Comparison of ENCODE assay signal across 17 cellular contexts in genomic region chr12:27498159-27498558, GRCh38. TPM values are rescaled to one million over a fixed set of nuclear protein-coding genes. Genes with fewer than 3 reads are reported as not detected.
DNase-seq lines count a peak whose midpoint lies in the region; ATAC-seq and TF ChIP-seq lines count a peak whose summit lies in the region.
"Had no signal": no experiment of that assay in that cellular context is flagged by ENCODE, and none has a peak within 500 bp of the region (broad histone marks: within the 10 kb centered on the region; RNA-seq: fewer than 3 reads in every experiment).

No MANE protein-coding gene starts in this region.

- H3K36me3 Mint-ChIP-seq in activated T-helper 1 cell treated with anti-CD3 and anti-CD28 coated beads, Interleukin-12 subunit alpha, Interleukin-12 subunit beta, Interleukin-2, Interleukin-4 antibody, amounts not matched to agents 30 ng/mL and 10 ng/mL and 1 ng/mL, durations not matched to agents 14 hours and 24 hours and 36 hours (ENCODE audit: low read depth): peaks cover 11% of the 10 kb centered on the region
- H3K36me3 Mint-ChIP-seq: naive B cell had no signal

- no peak for TF ChIP-seq CTCF in GM13976 (IDR thresholded peaks at IDR 0.05; ENCODE audit: borderline replicate concordance, control extremely low read depth, extremely low read depth, insufficient read depth, missing control alignments)

- no peaks in the 10 kb centered on the region for H3K27me3 Mint-ChIP-seq in activated T-helper 1 cell treated with anti-CD3 and anti-CD28 coated beads, Interleukin-12 subunit alpha, Interleukin-12 subunit beta, Interleukin-2, Interleukin-4 antibody, amounts not matched to agents 30 ng/mL and 10 ng/mL and 1 ng/mL, durations not matched to agents 14 hours and 24 hours and 36 hours (ENCODE audit: insufficient read depth)

- peak overlapping the region; percentile 3 for H3K4me3 Mint-ChIP-seq in activated T-helper 1 cell treated with anti-CD3 and anti-CD28 coated beads, Interleukin-12 subunit alpha, Interleukin-12 subunit beta, Interleukin-2, Interleukin-4 antibody, amounts not matched to agents 30 ng/mL and 10 ng/mL and 1 ng/mL, durations not matched to agents 14 hours and 24 hours and 36 hours
- H3K4me3 Mint-ChIP-seq: naive B cell had no signal

- peaks cover 53% of the 10 kb centered on the region for H3K4me1 Mint-ChIP-seq in activated T-helper 1 cell treated with anti-CD3 and anti-CD28 coated beads, Interleukin-12 subunit alpha, Interleukin-12 subunit beta, Interleukin-2, Interleukin-4 antibody, amounts not matched to agents 30 ng/mL and 10 ng/mL and 1 ng/mL, durations not matched to agents 14 hours and 24 hours and 36 hours (ENCODE audit: low read depth)
- H3K4me1 Mint-ChIP-seq: naive B cell had no signal

- intact Hi-C loops in activated T-helper 1 cell treated with anti-CD3 and anti-CD28 coated beads, Interleukin-12 subunit alpha, Interleukin-12 subunit beta, Interleukin-2, Interleukin-4 antibody, amounts not matched to agents 30 ng/mL and 10 ng/mL and 1 ng/mL, durations not matched to agents 14 hours and 24 hours and 36 hours (cut with micrococcal nuclease): loop anchor here (1.0 to 5.0 kb wide), 8 partner anchors 26 to 755 kb away; partner anchors contain the start of genes ITPR2, PPFIBP1 and STK38L

- ATAC-seq in GM18861 (IDR thresholded peaks at IDR 0.05; ENCODE audit: unreplicated experiment) (peak; percentile 76), HG02870 (IDR thresholded peaks at IDR 0.05; ENCODE audit: unreplicated experiment) (peak; percentile 82), HG02938 (IDR thresholded peaks at IDR 0.05; ENCODE audit: unreplicated experiment) (no peak)
- ATAC-seq: body of pancreas, left ventricle myocardium superior had no signal

- peak; percentile 23 for DNase-seq in GM13976 (ENCODE audit: low spot score)
- peak; percentile 16 for DNase-seq in activated T-helper 1 cell treated with anti-CD3 and anti-CD28 coated beads, Interleukin-12 subunit alpha, Interleukin-12 subunit beta, Interleukin-2, Interleukin-4 antibody, amounts not matched to agents 30 ng/mL and 10 ng/mL and 1 ng/mL, durations not matched to agents 14 hours and 24 hours and 36 hours (ENCODE audit: low spot score)
- no peak for DNase-seq in NCI-H226
- DNase-seq in cerebellar nuclear complex (lab: John Stamatoyannopoulos, UW): no peak
- no peak for DNase-seq in activated CD4-positive, alpha-beta T cell treated with anti-CD3 and anti-CD28 coated beads for 4 hours
- DNase-seq: body of pancreas, C1 segment of cervical spinal cord, GM23248, left ventricle myocardium superior, MM.1S, naive B cell, NCI-H2227 treated with DMSO at 0.1 percent for 48 hours had no signal

- in situ Hi-C loops in GM13976 (cut with MboI; ENCODE audit: low sequenced_read_pairs, unreplicated experiment): no loop called here

- H3K9me3 Mint-ChIP-seq in activated T-helper 1 cell treated with anti-CD3 and anti-CD28 coated beads, Interleukin-12 subunit alpha, Interleukin-12 subunit beta, Interleukin-2, Interleukin-4 antibody, amounts not matched to agents 30 ng/mL and 10 ng/mL and 1 ng/mL, durations not matched to agents 14 hours and 24 hours and 36 hours: peaks cover 4% of the 10 kb centered on the region
- H3K9me3 Mint-ChIP-seq: naive B cell had no signal

- peak overlapping the region; percentile 76 for H3K27ac Mint-ChIP-seq in activated T-helper 1 cell treated with anti-CD3 and anti-CD28 coated beads, Interleukin-12 subunit alpha, Interleukin-12 subunit beta, Interleukin-2, Interleukin-4 antibody, amounts not matched to agents 30 ng/mL and 10 ng/mL and 1 ng/mL, durations not matched to agents 14 hours and 24 hours and 36 hours
- H3K27ac Mint-ChIP-seq: naive B cell had no signal

RNA-seq across cellular contexts. Expression of gene PPFIBP1, which starts 25.8 kb away (rescaled TPM):
- total RNA-seq in activated T-helper 1 cell treated with anti-CD3 and anti-CD28 coated beads, Interleukin-12 subunit alpha, Interleukin-12 subunit beta, Interleukin-2, Interleukin-4 antibody, amounts not matched to agents 30 ng/mL and 10 ng/mL and 1 ng/mL, durations not matched to agents 14 hours and 24 hours and 36 hours: 53.8 and 55.7 TPM in 2 replicates

RNA-seq across cellular contexts. Expression of gene SMCO2, which starts 51.6 kb away (rescaled TPM):
- 0.99 and 1.8 TPM in 2 replicates for total RNA-seq in activated T-helper 1 cell treated with anti-CD3 and anti-CD28 coated beads, Interleukin-12 subunit alpha, Interleukin-12 subunit beta, Interleukin-2, Interleukin-4 antibody, amounts not matched to agents 30 ng/mL and 10 ng/mL and 1 ng/mL, durations not matched to agents 14 hours and 24 hours and 36 hours
- total RNA-seq: body of pancreas, fibroblast of lung, GM23248, left ventricle myocardium superior, OCI-LY7 had no signal

Comparison
In these comparisons a context has a peak if more than half of its experiments do, and no peak if none do; other contexts are left out.
1. DNase-seq: peak in GM13976 (single experiment) and activated T-helper 1 cell treated with anti-CD3 and anti-CD28 coated beads, Interleukin-12 subunit alpha, Interleukin-12 subunit beta, Interleukin-2, Interleukin-4 antibody, amounts not matched to agents 30 ng/mL and 10 ng/mL and 1 ng/mL, durations not matched to agents 14 hours and 24 hours and 36 hours (single experiment); none in NCI-H226 (single experiment), cerebellar nuclear complex (0 of 2) and activated CD4-positive, alpha-beta T cell treated with anti-CD3 and anti-CD28 coated beads for 4 hours (0 of 2).